In genomic region chr15:101329867-101330380, GRCh38 we compare ENCODE assay signal across 20 cellular contexts.
"Had no signal": no experiment of that assay in that cellular context is flagged by ENCODE, and none has a peak within 500 bp of the region (broad histone marks: within the 10 kb centered on the region; RNA-seq: fewer than 3 reads in every experiment).

No MANE protein-coding gene starts in this region.

- H3K4me3 Mint-ChIP-seq: mesothelial cell of epicardium, natural killer cell, neural crest cell had no signal

- H3K36me3 Mint-ChIP-seq: mesothelial cell of epicardium, natural killer cell had no signal

- H3K36me3 ChIP-seq: colonic mucosa, pancreas, suprapubic skin, thyroid gland, upper lobe of left lung, vagina had no signal

- ATAC-seq: foreskin keratinocyte; natural killer cell; pancreas; right cardiac atrium; stimulated activated naive CD8-positive, alpha-beta T cell treated with anti-CD3 and anti-CD28 coated beads, Interleukin-15, Interleukin-2, amounts not matched to agents 100 U/mL and 50 U/mL, for 24 hours had no signal

- H3K4me1 ChIP-seq: colonic mucosa, foreskin keratinocyte, pancreas, suprapubic skin, thyroid gland, upper lobe of left lung, vagina had no signal

- H3K27ac Mint-ChIP-seq: mesothelial cell of epicardium, natural killer cell, progenitor cell of endocrine pancreas had no signal

- H3K4me3 ChIP-seq: colonic mucosa, hepatocyte, pancreas, suprapubic skin, thyroid gland, upper lobe of left lung, vagina had no signal

- DNase-seq: colonic mucosa; dermis blood vessel endothelial cell; erythroblast; foreskin keratinocyte; kidney glomerular epithelial cell; natural killer cell; nucleus accumbens; right cardiac atrium; small intestine; stimulated activated CD4-positive, alpha-beta T cell treated with anti-CD3 and anti-CD28 coated beads, Interleukin-12 subunit alpha, Interleukin-12 subunit beta, amount 100 ng/mL, for 4 hours; stimulated activated naive CD8-positive, alpha-beta T cell treated with anti-CD3 and anti-CD28 coated beads, Interleukin-15, Interleukin-2, amounts not matched to agents 100 U/mL and 50 U/mL, for 24 hours; thyroid gland; upper lobe of left lung had no signal

- H3K9me3 ChIP-seq: colonic mucosa, pancreas, suprapubic skin, thyroid gland, vagina had no signal

- H3K4me1 Mint-ChIP-seq: mesothelial cell of epicardium, neural crest cell had no signal

- H3K9me3 Mint-ChIP-seq: mesothelial cell of epicardium, neural crest cell had no signal

- H3K27ac ChIP-seq: colonic mucosa, foreskin keratinocyte, hepatocyte, pancreas, suprapubic skin, thyroid gland, upper lobe of left lung, vagina had no signal

- H3K27me3 ChIP-seq: colonic mucosa, foreskin keratinocyte, hepatocyte, pancreas, thyroid gland, upper lobe of left lung, vagina had no signal
